Comparison of ENCODE assay signal across 14 cellular contexts in genomic region chr18:26301681-26302080, GRCh38.
A peak's percentile ranks its signal among the peaks of the same experiment; 100 is the strongest.
DNase-seq lines count a peak whose midpoint lies in the region; ATAC-seq, FAIRE-seq and TF ChIP-seq lines count a peak whose summit lies in the region.
"Had no signal": no experiment of that assay in that cellular context is flagged by ENCODE, and none has a peak within 500 bp of the region (broad histone marks: within the 10 kb centered on the region; RNA-seq: fewer than 3 reads in every experiment).

No MANE protein-coding gene starts in this region.

- 63 to 83% (median 71%) methylated on average over 3 of the region's 3 CpGs for WGBS in small intestine, 3 donors

- no peaks in the 10 kb centered on the region for H3K9me3 ChIP-seq in small intestine (ENCODE audit: control insufficient read depth, low read depth)
- H3K9me3 ChIP-seq: upper lobe of left lung had no signal

- DNase-seq in AG20443 (ENCODE audit: low spot score) (peak; percentile 38), NB4 (ENCODE audit: low read depth) (peak; percentile 60), cerebellar cortex (ENCODE audit: low spot score) (peak; percentile 7), myocyte (ENCODE audit: low read depth) (peak; percentile 91), small intestine (no peak), cortex of kidney (lab: John Stamatoyannopoulos, UW) (no peak)
- no peak for DNase-seq in activated CD8-positive, alpha-beta memory T cell treated with anti-CD3 and anti-CD28 coated beads, Interleukin-2, amount 10 ng/mL, durations not matched to agents 7 days and 5 days
- DNase-seq: activated CD4-positive, alpha-beta T cell treated with anti-CD3 and anti-CD28 coated beads, Interleukin-2, amount 50 U/mL, for 4 hours; DMS53; GOT3; NCI-H2171 treated with DMSO at 0.1 percent for 48 hours; T-helper 2 cell had no signal

- TF ChIP-seq POLR2A in NB4 (IDR thresholded peaks at IDR 0.05; ENCODE audit: extremely low read depth, insufficient read length): no peak

- peaks cover 2% of the 10 kb centered on the region for H3K36me3 Mint-ChIP-seq in activated CD8-positive, alpha-beta memory T cell treated with anti-CD3 and anti-CD28 coated beads, Interleukin-2, amount 10 ng/mL, durations not matched to agents 7 days and 5 days

- H3K4me3 ChIP-seq in NB4 (ENCODE audit: low read depth, low read length) (no peak overlapping the region), small intestine (ENCODE audit: low read depth in 1 of 2, low read length in 2 of 2) (no peak overlapping the region)
- H3K4me3 ChIP-seq: upper lobe of left lung had no signal

- no peaks in the 10 kb centered on the region for H3K4me1 ChIP-seq in small intestine (ENCODE audit: control insufficient read depth in 2 of 2, insufficient read depth in 1 of 2, low read depth in 1 of 2, low read length in 1 of 2)
- H3K4me1 ChIP-seq: upper lobe of left lung had no signal

- H3K4me1 Mint-ChIP-seq in activated CD8-positive, alpha-beta memory T cell treated with anti-CD3 and anti-CD28 coated beads, Interleukin-2, amount 10 ng/mL, durations not matched to agents 7 days and 5 days: no peaks in the 10 kb centered on the region

- no peaks in the 10 kb centered on the region for H3K27me3 ChIP-seq in small intestine (ENCODE audit: control insufficient read depth in 2 of 2, insufficient read depth in 2 of 2, low read length in 2 of 2)
- H3K27me3 ChIP-seq: upper lobe of left lung had no signal

- H3K27me3 Mint-ChIP-seq in activated CD8-positive, alpha-beta memory T cell treated with anti-CD3 and anti-CD28 coated beads, Interleukin-2, amount 10 ng/mL, durations not matched to agents 7 days and 5 days: no peaks in the 10 kb centered on the region

- no peak overlapping the region for H3K27ac Mint-ChIP-seq in activated CD8-positive, alpha-beta memory T cell treated with anti-CD3 and anti-CD28 coated beads, Interleukin-2, amount 10 ng/mL, durations not matched to agents 7 days and 5 days

- H3K27ac ChIP-seq in small intestine (ENCODE audit: low read depth in 1 of 2, low read length in 1 of 2): no peak overlapping the region
- H3K27ac ChIP-seq: upper lobe of left lung had no signal

- no peak for TF ChIP-seq CTCF in NB4 (IDR thresholded peaks at IDR 0.05; ENCODE audit: low read depth, low read length)

- CTCF ChIA-PET in activated CD8-positive, alpha-beta memory T cell treated with anti-CD3 and anti-CD28 coated beads, Interleukin-2, amount 10 ng/mL, durations not matched to agents 7 days and 5 days (lab: Charles Lee): no interaction called here

- H3K9me3 Mint-ChIP-seq in activated CD8-positive, alpha-beta memory T cell treated with anti-CD3 and anti-CD28 coated beads, Interleukin-2, amount 10 ng/mL, durations not matched to agents 7 days and 5 days (ENCODE audit: low read depth): no peaks in the 10 kb centered on the region

- FAIRE-seq in small intestine (lab: Jason Lieb, UNC): no peak

- H3K4me3 Mint-ChIP-seq in activated CD8-positive, alpha-beta memory T cell treated with anti-CD3 and anti-CD28 coated beads, Interleukin-2, amount 10 ng/mL, durations not matched to agents 7 days and 5 days: no peak overlapping the region

- no peak for ATAC-seq in HG02642 (IDR thresholded peaks at IDR 0.05; ENCODE audit: poor library complexity, unreplicated experiment)
- no peak for ATAC-seq in activated CD8-positive, alpha-beta memory T cell treated with anti-CD3 and anti-CD28 coated beads, Interleukin-2, amount 10 ng/mL, durations not matched to agents 7 days and 5 days

- no peaks in the 10 kb centered on the region for H3K36me3 ChIP-seq in small intestine (ENCODE audit: control insufficient read depth in 2 of 2, insufficient read depth in 2 of 2, low read length in 2 of 2)
- H3K36me3 ChIP-seq: upper lobe of left lung had no signal

Comparison
In these comparisons a context has a peak if more than half of its experiments do, and no peak if none do; other contexts are left out.
1. DNase-seq: peak in AG20443 (single experiment), NB4 (single experiment), cerebellar cortex (single experiment) and myocyte (single experiment); none in small intestine (single experiment), activated CD8-positive, alpha-beta memory T cell treated with anti-CD3 and anti-CD28 coated beads, Interleukin-2, amount 10 ng/mL, durations not matched to agents 7 days and 5 days (single experiment) and cortex of kidney (single experiment).